Comparison of ENCODE assay signal across 1 cellular context in the genomic region with DNA sequence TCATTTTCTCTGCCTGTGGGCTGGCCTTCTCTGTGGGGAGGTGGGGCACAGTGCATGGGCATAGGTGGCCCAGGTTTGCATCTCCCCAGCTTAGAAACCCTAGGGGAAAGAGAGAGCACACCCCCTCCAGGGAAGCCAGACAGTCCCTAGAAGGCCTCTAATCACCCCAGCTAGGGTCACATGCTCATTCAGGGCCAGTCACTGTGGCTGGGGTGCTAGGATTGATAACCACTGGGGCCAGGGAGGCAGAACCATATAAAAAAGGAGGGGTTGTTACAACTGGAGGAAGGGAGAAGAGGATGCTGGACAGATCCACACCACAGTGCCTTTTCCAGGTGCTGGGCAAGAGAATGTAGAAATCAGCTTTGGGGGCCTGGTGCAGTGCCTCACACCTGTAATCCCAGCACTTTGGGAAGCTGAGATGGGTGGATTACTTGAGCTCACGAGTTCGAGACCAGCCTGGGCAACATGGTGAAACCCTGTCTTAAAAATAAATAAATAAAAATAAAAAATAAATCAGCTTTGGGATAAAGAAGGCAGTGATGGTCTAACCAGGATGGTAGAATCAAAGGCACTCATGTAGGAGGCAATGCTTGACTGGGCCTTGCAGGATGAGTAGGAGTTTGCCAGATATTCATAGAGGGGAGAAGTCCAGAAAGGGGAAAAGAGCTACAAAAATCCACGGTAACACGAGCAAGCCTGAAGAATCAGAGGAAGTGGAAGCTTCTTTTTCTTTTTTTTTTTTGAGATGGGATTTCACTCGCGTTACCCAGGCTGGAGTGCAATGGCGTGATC.
TF ChIP-seq lines count a peak whose summit lies in the region.

No MANE protein-coding gene starts in this region.

TF ChIP-seq in endothelial cell of umbilical vein, 7 proteins besides CTCF, POLR2A, EP300 and RAD21:
- TF ChIP-seq EZH2 (IDR thresholded peaks at IDR 0.05; ENCODE audit: borderline replicate concordance, low read depth, low read length, severe bottlenecking) (no peak), JUN (IDR thresholded peaks at IDR 0.05; ENCODE audit: borderline replicate concordance, insufficient read depth, insufficient read length, low read depth) (no peak), POLR2AphosphoS5 (IDR thresholded peaks at IDR 0.05; ENCODE audit: insufficient read depth, low read depth, low read length) (no peak), GATA2 (IDR thresholded peaks at IDR 0.05; ENCODE audit: insufficient read depth, insufficient read length, low read depth, low read length) (no peak), FOS (IDR thresholded peaks at IDR 0.05; ENCODE audit: borderline replicate concordance, insufficient read depth, low read length) (no peak), MYC (IDR thresholded peaks at IDR 0.05; ENCODE audit: low read depth, low read length) (no peak)
